Comparison of ENCODE assay signal across 14 cellular contexts in the genomic region with DNA sequence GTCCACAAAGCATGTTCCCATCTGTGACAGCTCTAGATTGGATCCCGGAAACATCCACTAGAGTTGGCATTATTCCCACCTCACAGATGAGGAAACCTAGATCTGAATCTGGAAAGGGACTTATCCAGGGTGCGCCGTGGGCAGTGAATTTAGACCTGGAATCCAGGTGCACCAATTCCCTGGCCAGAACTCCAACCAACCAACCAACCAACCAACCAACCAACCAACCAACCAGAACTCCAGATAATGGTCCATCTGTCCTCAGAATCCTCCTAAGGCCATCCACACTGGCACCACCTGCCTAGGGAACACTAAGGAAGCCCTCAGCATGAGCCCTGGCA. TPM values are rescaled to one million over a fixed set of nuclear protein-coding genes. Genes with fewer than 3 reads are reported as not detected.
DNase-seq lines count a peak whose midpoint lies in the region; ATAC-seq, FAIRE-seq and TF ChIP-seq lines count a peak whose summit lies in the region.
"Had no signal": no experiment of that assay in that cellular context is flagged by ENCODE, and none has a peak within 500 bp of the region (broad histone marks: within the 10 kb centered on the region; RNA-seq: fewer than 3 reads in every experiment).

No MANE protein-coding gene starts in this region.

- H3K36me3 ChIP-seq in heart left ventricle (no peaks in the 10 kb centered on the region), H1 (ENCODE audit: control insufficient read depth in 2 of 4, insufficient read depth in 4 of 4, low read length in 3 of 4) (no peaks in the 10 kb centered on the region), colonic mucosa (no peaks in the 10 kb centered on the region)
- H3K36me3 ChIP-seq: MG63 had no signal

- H4K5ac ChIP-seq in H1 (ENCODE audit: insufficient read length, low read depth, low read length) = no peak overlapping the region

- no peak overlapping the region for H3K4me2 ChIP-seq in H1 (ENCODE audit: insufficient read depth in 1 of 2, low read depth in 2 of 2, low read length in 2 of 2)

- H3K9ac ChIP-seq in H1 (replicated peaks in 1 of 4; ENCODE audit: extremely low read depth in 1 of 4, low read depth in 3 of 4, low read length in 3 of 4) (no peak overlapping the region), colonic mucosa (ENCODE audit: low read depth in 2 of 2, low read length in 2 of 2) (no peak overlapping the region)

- H3K9me3 Mint-ChIP-seq in natural killer cell treated with Interleukin-12 subunit alpha and Interleukin-12 subunit beta and Interleukin-15 and Interleukin-18, amount 100 ng/mL, for 72 hours = no peaks in the 10 kb centered on the region

- intact Hi-C loops in cardiac septum (cut with DNase I) = no loop called here
- intact Hi-C loops in heart left ventricle (cut with DNase I) = loop anchor here in 2 of 10 donors (5.0 kb wide), 1 partner anchor 36 kb away; no protein-coding TSS in a partner anchor
- intact Hi-C loops in colonic mucosa (cut with DNase I) = no loop called here

- peaks cover 4% of the 10 kb centered on the region; the same call in 1 of the 2 replicates for H3K23me2 ChIP-seq in H1 (ENCODE audit: low read depth, low read length)

- H2BK120ac ChIP-seq in H1 (replicated peaks; ENCODE audit: low read depth, low read length) = no peak overlapping the region

- H3K79me1 ChIP-seq in H1 (ENCODE audit: low read depth, low read length) = no peaks in the 10 kb centered on the region

- no peak overlapping the region for H3K27ac Mint-ChIP-seq in natural killer cell treated with Interleukin-12 subunit alpha and Interleukin-12 subunit beta and Interleukin-15 and Interleukin-18, amount 100 ng/mL, for 72 hours

- no peak overlapping the region for H3K4me3 ChIP-seq in heart left ventricle
- no peak overlapping the region for H3K4me3 ChIP-seq in H1 (ENCODE audit: extremely low read depth in 1 of 4, insufficient read depth in 2 of 4, low read depth in 3 of 4, low read length in 4 of 4)
- H3K4me3 ChIP-seq in colonic mucosa = no peak overlapping the region
- H3K4me3 ChIP-seq: MG63 had no signal

- peaks cover 33 to 41% of the 10 kb centered on the region in 2 donors for H3K4me1 Mint-ChIP-seq in natural killer cell treated with Interleukin-12 subunit alpha and Interleukin-12 subunit beta and Interleukin-15 and Interleukin-18, amount 100 ng/mL, for 72 hours (ENCODE audit: low read depth in 2 of 2)

- H3K36me3 Mint-ChIP-seq in natural killer cell treated with Interleukin-12 subunit alpha and Interleukin-12 subunit beta and Interleukin-15 and Interleukin-18, amount 100 ng/mL, for 72 hours = no peaks in the 10 kb centered on the region

- no peak overlapping the region for H2AFZ ChIP-seq in H1 (ENCODE audit: low read length)

- DNase-seq in cardiac septum (ENCODE audit: low spot score) (peak; percentile 51), heart left ventricle (no peak), H1 (ENCODE audit: low read depth in 1 of 2, low spot score in 2 of 2) (no peak), NCI-H2029 treated with DMSO at 0.1 percent for 48 hours (lab: John Stamatoyannopoulos, UW) (no peak), colonic mucosa (no peak)
- DNase-seq in natural killer cell treated with Interleukin-12 subunit alpha and Interleukin-12 subunit beta and Interleukin-15 and Interleukin-18, amount 100 ng/mL, for 72 hours (ENCODE audit: low spot score) = no peak
- DNase-seq: Calu3, DMS53, MG63, NCI-H1092 had no signal

- H3K4me1 ChIP-seq in heart left ventricle (peaks cover 0 to 28% (median 11%) of the 10 kb centered on the region in 12 donors), H1 (replicated peaks in 1 of 4; ENCODE audit: control insufficient read depth in 3 of 4, insufficient read depth in 4 of 4, low read length in 3 of 4) (peaks cover 0 to 6% (median 2%) of the 10 kb centered on the region in 4 experiments; a peak in 3 of 7 replicates), colonic mucosa (no peaks in the 10 kb centered on the region)

- H4K91ac ChIP-seq in H1 (replicated peaks; ENCODE audit: insufficient read length, low read length) = no peak overlapping the region

- H2BK20ac ChIP-seq in H1 (ENCODE audit: low read length) = no peak overlapping the region

- POLR2A ChIA-PET in H1 (lab: Charles Lee; ENCODE audit: partially characterized antibody) = no interaction called here

- FAIRE-seq in H1 (lab: Jason Lieb, UNC) = no peak

- H3K4me3 Mint-ChIP-seq in natural killer cell treated with Interleukin-12 subunit alpha and Interleukin-12 subunit beta and Interleukin-15 and Interleukin-18, amount 100 ng/mL, for 72 hours = peak overlapping the region; percentile 24

- 94 to 95% (median 94%) methylated on average over 3 of the region's 3 CpGs for WGBS in heart left ventricle, 4 donors
- whole genome bisulfite sequencing in H1 (ENCODE audit: extremely low coverage in 1 of 2, insufficient coverage in 1 of 2, insufficient read length in 1 of 2, insufficient replicate concordance in 2 of 2, low coverage in 1 of 2, low lambda C conversion rate in 2 of 2, missing lambda C conversion rate in 1 of 2), 2 experiments = 86% methylated on average over 3 of the region's 3 CpGs; no CpG with 5 or more reads in 1 of the 2 experiments

- H3K18ac ChIP-seq in H1 (ENCODE audit: extremely low read depth, low read length) = no peak overlapping the region

- no peak overlapping the region for H4K8ac ChIP-seq in H1 (ENCODE audit: extremely low read depth, insufficient read depth, low read length)

- H3K27ac ChIP-seq in heart left ventricle (no peak overlapping the region), H1 (ENCODE audit: low read depth, low read length) (no peak overlapping the region), colonic mucosa (no peak overlapping the region)
- H3K27ac ChIP-seq: C4-2B had no signal

- no peaks in the 10 kb centered on the region for H3K79me2 ChIP-seq in H1 (ENCODE audit: control insufficient read depth in 1 of 2, insufficient read depth in 2 of 2, low read length in 2 of 2)

- no peak for TF ChIP-seq RAD21 in H1 (IDR thresholded peaks at IDR 0.05 in 1 of 2, conservative IDR thresholded peaks at IDR 0.05 in 1 of 2; ENCODE audit: low read depth in 2 of 2, low read length in 2 of 2)

- H3K9me3 ChIP-seq in heart left ventricle (no peaks in the 10 kb centered on the region), H1 (ENCODE audit: insufficient read depth in 2 of 2, low read depth in 1 of 2, low read length in 1 of 2) (no peaks in the 10 kb centered on the region), colonic mucosa (no peaks in the 10 kb centered on the region)
- H3K9me3 ChIP-seq: MG63 had no signal

- H3K27me3 ChIP-seq in heart left ventricle (no peaks in the 10 kb centered on the region), H1 (replicated peaks in 1 of 4; ENCODE audit: control insufficient read depth in 3 of 4, extremely low read depth in 1 of 4, insufficient read depth in 3 of 4, low read length in 3 of 4) (no peaks in the 10 kb centered on the region), colonic mucosa (no peaks in the 10 kb centered on the region)
- H3K27me3 ChIP-seq: MG63 had no signal

- peaks cover 26 to 39% of the 10 kb centered on the region in 2 donors for H3K27me3 Mint-ChIP-seq in natural killer cell treated with Interleukin-12 subunit alpha and Interleukin-12 subunit beta and Interleukin-15 and Interleukin-18, amount 100 ng/mL, for 72 hours

- H3K4ac ChIP-seq in H1 (replicated peaks; ENCODE audit: insufficient read length, low read depth, low read length) = no peak overlapping the region

- no peak overlapping the region for H3K14ac ChIP-seq in H1 (ENCODE audit: insufficient read length)

- peaks cover 0 to 2% of the 10 kb centered on the region in 2 experiments for H4K20me1 ChIP-seq in H1 (replicated peaks in 1 of 2; ENCODE audit: control insufficient read depth in 1 of 2, insufficient read depth in 2 of 2, low read length in 2 of 2)

- H2AK5ac ChIP-seq in H1 (ENCODE audit: low read depth, low read length) = no peak overlapping the region

- no peak for TF ChIP-seq EP300 in H1 (IDR thresholded peaks at IDR 0.05; ENCODE audit: borderline replicate concordance in 1 of 2, low read depth in 2 of 2, low read length in 2 of 2)

- H2BK12ac ChIP-seq in H1 (ENCODE audit: low read depth, low read length) = peak overlapping the region; percentile 68; the same call in 1 of the 2 replicates

- H2BK15ac ChIP-seq in H1 (ENCODE audit: low read length) = no peak overlapping the region; the same call in 1 of the 2 replicates

- no peak overlapping the region for H3K56ac ChIP-seq in H1 (replicated peaks; ENCODE audit: insufficient read length, low read depth, low read length)

- no peak overlapping the region for H2BK5ac ChIP-seq in H1 (ENCODE audit: low read depth, low read length)

- TF ChIP-seq CTCF in heart left ventricle (IDR thresholded peaks at IDR 0.05) (no peak), H1 (IDR thresholded peaks at IDR 0.05; ENCODE audit: control extremely low read depth in 1 of 3, insufficient read depth in 1 of 3, low read depth in 1 of 3, low read length in 3 of 3) (no peak), colonic mucosa (IDR thresholded peaks at IDR 0.05) (no peak)

- TF ChIP-seq POLR2A in heart left ventricle (IDR thresholded peaks at IDR 0.05) = no peak
- no peak for TF ChIP-seq POLR2A in H1 (IDR thresholded peaks at IDR 0.05; ENCODE audit: control extremely low read depth in 1 of 2, low read depth in 2 of 2, low read length in 2 of 2)

- ATAC-seq in heart left ventricle = no peak
- ATAC-seq in natural killer cell treated with Interleukin-12 subunit alpha and Interleukin-12 subunit beta and Interleukin-15 and Interleukin-18, amount 100 ng/mL, for 72 hours = no peak
- ATAC-seq in HG03520 (IDR thresholded peaks at IDR 0.05; ENCODE audit: unreplicated experiment) = no peak
- ATAC-seq: Panc1, Right ventricle myocardium inferior had no signal

- CTCF ChIA-PET in H1 (lab: Charles Lee; ENCODE audit: partially characterized antibody) = no interaction called here

- no peak overlapping the region for H3K23ac ChIP-seq in H1 (ENCODE audit: insufficient read length)

TF ChIP-seq in H1, 55 proteins besides CTCF, POLR2A, EP300 and RAD21 (continues in another document):
- TF ChIP-seq SIN3A (conservative IDR thresholded peaks at IDR 0.05 in 1 of 2, IDR thresholded peaks at IDR 0.05 in 1 of 2; ENCODE audit: low read depth in 1 of 2, low read length in 2 of 2) = no peak
- TF ChIP-seq ZNF274 (IDR thresholded peaks at IDR 0.05; ENCODE audit: borderline replicate concordance, extremely low read depth, low read length) = no peak

RNA-seq across cellular contexts. Expression of gene ZMIZ1, which starts 42.0 kb away (rescaled TPM):
- total RNA-seq in cardiac septum = 40.7 TPM
- total RNA-seq in heart left ventricle = 10 to 100 TPM; 39.8 to 75.4 (median 50.5) TPM
- polyA plus RNA-seq in heart left ventricle = 10 to 100 TPM; 19.7 to 45.7 TPM
- total RNA-seq in H1 (2021; fragmentation: NEBNext Ultra II Directional; extraction: Animal tissue kit (Norgen Biotek cat#: 25700)) = 28.0 and 29.7 TPM in 2 replicates
- polyA plus RNA-seq in H1 (2011; rRNA removed) = 8.1 and 17.1 TPM in 2 replicates
- 7.4 TPM for polyA plus RNA-seq in H1 (2011; cell fraction: cytosol; rRNA removed)
- 33.0 TPM for polyA plus RNA-seq in H1 (2011; cell fraction: nucleus; rRNA removed)
- polyA plus RNA-seq in H1 (2012, experiment 1 of 2) = 17.4 to 25.1 TPM (median 23.6 TPM) in 4 replicates
- polyA plus RNA-seq in H1 (2012, experiment 2 of 2) = 13.4 TPM
- polyA plus RNA-seq in H1 (2013, experiment 1 of 2) = 11.4 TPM
- polyA plus RNA-seq in H1 (2013, experiment 2 of 2) = 10.1 TPM
- polyA minus RNA-seq in H1 (2011; rRNA and poly(A)+ RNA removed) = 9.1 and 16.3 TPM in 2 replicates
- polyA minus RNA-seq in H1 (2011; cell fraction: cytosol; rRNA and poly(A)+ RNA removed) = 19.2 TPM
- polyA minus RNA-seq in H1 (2011; cell fraction: nucleus; rRNA and poly(A)+ RNA removed) = 24.4 TPM
- total RNA-seq in natural killer cell treated with Interleukin-12 subunit alpha and Interleukin-12 subunit beta and Interleukin-15 and Interleukin-18, amount 100 ng/mL, for 72 hours = 10 to 100 TPM; 49.7 to 54.4 TPM
- 10 to 100 TPM; 51.0 to 54.0 TPM for total RNA-seq in colonic mucosa
